8 cellular contexts compared by ENCODE assay signal in the genomic region with DNA sequence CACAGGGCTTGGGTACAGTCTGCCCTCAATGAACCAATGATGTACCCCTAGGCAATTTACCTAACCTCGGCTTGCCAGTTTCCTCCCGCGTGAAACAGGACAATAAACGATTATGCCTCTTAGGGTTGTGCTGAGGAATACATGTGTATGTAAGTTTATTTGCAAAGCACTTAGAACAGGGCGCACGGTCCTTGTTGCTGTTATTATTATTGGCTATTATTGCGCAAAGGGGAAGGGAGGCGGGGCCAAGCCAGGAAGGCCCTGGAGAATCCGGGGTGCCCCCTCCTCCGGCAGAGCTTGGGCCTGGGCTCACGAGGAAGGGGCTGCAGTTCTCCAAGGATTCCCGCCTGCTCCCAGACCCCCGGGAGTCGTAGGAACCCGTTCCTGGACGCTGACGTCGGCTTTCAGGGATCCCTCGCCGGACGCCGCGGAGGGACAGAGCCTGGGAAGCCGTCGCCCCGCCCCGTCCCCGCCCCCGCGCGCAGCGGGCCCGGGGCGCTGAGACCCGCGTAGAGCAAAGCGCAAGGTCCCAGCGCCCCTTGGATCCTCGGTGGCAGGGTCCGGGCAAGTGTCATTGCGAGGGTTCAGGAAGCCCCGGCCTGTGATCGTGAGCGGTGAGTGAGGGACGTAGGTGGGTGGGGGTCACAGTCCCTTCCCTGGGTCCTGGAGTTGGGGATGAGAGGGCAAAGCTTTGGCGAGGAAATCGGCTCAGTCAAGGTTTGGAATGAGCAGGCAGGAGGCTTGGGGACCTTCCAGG. TPM values are rescaled to one million over a fixed set of nuclear protein-coding genes. Genes with fewer than 3 reads are reported as not detected.
DNase-seq lines count a peak whose midpoint lies in the region; ATAC-seq and TF ChIP-seq lines count a peak whose summit lies in the region.

A gene (plus strand): TSS at position 293 of the 757 bp plus-strand sequence. CDS start 1,777 bp downstream, outside the sequence.

- H3K36me3 ChIP-seq in heart left ventricle (no peaks in the 10 kb centered on the region), psoas muscle (ENCODE audit: insufficient read depth in 1 of 2, low read depth in 1 of 2) (no peaks in the 10 kb centered on the region)

- H3K27me3 ChIP-seq in heart left ventricle (no peaks in the 10 kb centered on the region), psoas muscle (ENCODE audit: insufficient read depth in 3 of 3, low read length in 2 of 3) (peaks cover 0 to 10% (median 2%) of the 10 kb centered on the region in 3 donors)

- intact Hi-C loops in heart left ventricle (cut with DNase I) (no loop called here), psoas muscle (cut with DNase I) (no loop called here)

- DNase-seq in NOMO-1 (lab: John Stamatoyannopoulos, UW; ENCODE audit: unreplicated experiment in 2 of 2) = peak; percentile 14 to 15
- DNase-seq in NOMO-1 treated with dmso at 0.1 percent for 144 hours (lab: John Stamatoyannopoulos, UW; ENCODE audit: unreplicated experiment) = no peak
- peak; percentile 18 for DNase-seq in activated naive CD4-positive, alpha-beta T cell treated with anti-CD3 and anti-CD28 coated beads, Interleukin-2, amount 50 U/mL, for 16 hours
- peak; percentile 32 to 68 (median 54) for DNase-seq in heart left ventricle
- peak; percentile 52 to 65 for DNase-seq in psoas muscle
- DNase-seq in DMS 273 treated with DMSO at 0.1 percent for 48 hours (lab: John Stamatoyannopoulos, UW) = no peak
- DNase-seq in AML-193 (lab: John Stamatoyannopoulos, UW) = no peak

- TF ChIP-seq CTCF in heart left ventricle (IDR thresholded peaks at IDR 0.05) (no peak), psoas muscle (IDR thresholded peaks at IDR 0.05) (no peak)

- H3K9me3 ChIP-seq in heart left ventricle (no peaks in the 10 kb centered on the region), psoas muscle (no peaks in the 10 kb centered on the region)

- peaks cover 0 to 47% (median 20%) of the 10 kb centered on the region in 12 donors for H3K4me1 ChIP-seq in heart left ventricle
- H3K4me1 ChIP-seq in psoas muscle = peaks cover 15% of the 10 kb centered on the region

- 2 to 5% (median 4%) methylated on average over 16 to 47 of the region's 47 CpGs for WGBS in heart left ventricle, 4 donors
- WGBS in psoas muscle, 3 donors = 3 to 4% (median 3%) methylated on average over 46 to 47 of the region's 47 CpGs

- H3K4me3 ChIP-seq in heart left ventricle (peak within 1 kb of the TSS; percentile 34 to 87 (median 68)), psoas muscle (peak within 1 kb of the TSS; percentile 69)

- ATAC-seq in heart left ventricle (peak; percentile 19 to 60 (median 50)), psoas muscle (peak in 3 of 4 donors; percentile 12 to 40 (median 19)), HG03280 (IDR thresholded peaks at IDR 0.05; ENCODE audit: unreplicated experiment) (no peak)

- H3K27ac ChIP-seq in heart left ventricle (peak within 1 kb of the TSS in 11 of 12 donors; percentile 37 to 87 (median 66)), psoas muscle (no peak within 1 kb of the TSS)

- peak in 1 of 2 donors; percentile 39 for TF ChIP-seq POLR2A in heart left ventricle (IDR thresholded peaks at IDR 0.05)

RNA-seq across cellular contexts. Expression of the gene that starts here (rescaled TPM):
- 1 to 10 TPM; 1.0 to 5.4 (median 2.5) TPM for total RNA-seq in heart left ventricle
- polyA plus RNA-seq in heart left ventricle = 1 to 10 TPM; 2.5 to 6.7 TPM
- 1 to 10 TPM; 1.4 to 2.6 (median 1.7) TPM for total RNA-seq in psoas muscle
- polyA plus RNA-seq in psoas muscle = 1 to 10 TPM in 2 of 3 donors, under 1 TPM in 1; 0.88 to 3.1 (median 2.5) TPM

Comparison
In these comparisons a context has a peak if more than half of its experiments do, and no peak if none do; other contexts are left out.
1. DNase-seq: peak in NOMO-1 (2 of 2), activated naive CD4-positive, alpha-beta T cell treated with anti-CD3 and anti-CD28 coated beads, Interleukin-2, amount 50 U/mL, for 16 hours (single experiment), heart left ventricle (5 of 5) and psoas muscle (2 of 2); none in NOMO-1 treated with dmso at 0.1 percent for 144 hours (single experiment), DMS 273 treated with DMSO at 0.1 percent for 48 hours (single experiment) and AML-193 (0 of 2).